29 cellular contexts compared by ENCODE assay signal in the genomic region with DNA sequence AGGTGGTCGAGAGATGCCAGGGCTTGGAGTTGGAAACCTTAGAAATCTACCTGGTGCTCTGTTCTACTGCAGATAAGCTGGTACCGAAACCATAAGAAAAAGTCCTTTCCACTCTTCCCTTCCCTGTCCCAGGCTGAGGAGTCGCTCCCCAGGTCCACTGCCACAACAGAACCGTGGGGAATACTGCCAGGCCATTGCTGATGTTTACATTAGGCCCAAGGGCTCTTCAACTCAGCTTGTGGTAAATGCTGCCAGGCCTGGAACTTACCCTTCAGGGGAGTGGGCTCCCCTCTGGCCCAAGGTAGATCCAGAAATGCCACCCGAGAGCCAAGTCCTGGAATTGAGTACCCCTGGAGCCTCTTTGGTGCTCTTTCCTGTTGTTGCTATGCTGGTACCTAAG.
"Had no signal": no experiment of that assay in that cellular context is flagged by ENCODE, and none has a peak within 500 bp of the region (broad histone marks: within the 10 kb centered on the region; RNA-seq: fewer than 3 reads in every experiment).

No MANE protein-coding gene starts in this region.

- H3K27ac Mint-ChIP-seq: memory B cell, natural killer cell had no signal

- H3K4me1 Mint-ChIP-seq: memory B cell had no signal

- H3K27me3 Mint-ChIP-seq: effector memory CD8-positive, alpha-beta T cell; memory B cell had no signal

- DNase-seq: cortex of kidney; effector memory CD8-positive, alpha-beta T cell; erythroblast; esophagus squamous epithelium; foreskin melanocyte; glutamatergic neuron; heart right ventricle; hippocampal formation; islet precursor cell; kidney glomerular epithelial cell; left colon; left ventricle myocardium superior; natural killer cell; pancreas; right lobe of liver; small intestine; stimulated activated CD4-positive, alpha-beta T cell treated with anti-CD3 and anti-CD28 coated beads, Interleukin-12 subunit alpha, Interleukin-12 subunit beta, amount 100 ng/mL, for 4 hours; stimulated activated CD4-positive, alpha-beta T cell treated with anti-CD3 and anti-CD28 coated beads, Interleukin-1b, Interleukin-23, amount 100 ng/mL, for 48 hours; stimulated activated CD4-positive, alpha-beta T cell treated with anti-CD3 and anti-CD28 coated beads, Interleukin-4, amount 100 ng/mL, for 1 hour; stimulated activated CD8-positive, alpha-beta memory T cell treated with anti-CD3 and anti-CD28 coated beads, Interleukin-4, amount 100 ng/mL, for 48 hours; stimulated activated naive CD4-positive, alpha-beta T cell; substantia nigra; testis; tibial artery; uterus had no signal

- H3K36me3 ChIP-seq: uterus had no signal

- H3K4me3 ChIP-seq: esophagus squamous epithelium, heart right ventricle, lung, pancreas, right lobe of liver, testis, tibial artery, upper lobe of left lung, uterus had no signal

- H3K4me1 ChIP-seq: esophagus squamous epithelium, heart right ventricle, pancreas, right lobe of liver, testis, upper lobe of left lung, uterus had no signal

- H3K9me3 ChIP-seq: esophagus squamous epithelium, neutrophil, pancreas, right lobe of liver, testis, tibial artery, upper lobe of left lung, uterus had no signal

- H3K27me3 ChIP-seq: esophagus squamous epithelium, heart right ventricle, neutrophil, pancreas, right lobe of liver, testis, tibial artery, upper lobe of left lung, uterus had no signal

- ATAC-seq: effector memory CD8-positive, alpha-beta T cell; left colon; left ventricle myocardium superior; natural killer cell; pancreas; right lobe of liver had no signal

- H3K27ac ChIP-seq: esophagus squamous epithelium, heart right ventricle, neutrophil, pancreas, right lobe of liver, testis, tibial artery, upper lobe of left lung, uterus had no signal

- H3K4me3 Mint-ChIP-seq: effector memory CD8-positive, alpha-beta T cell; memory B cell; natural killer cell had no signal
